In genomic region chr16:2867987-2868789, GRCh38 we compare ENCODE assay signal across 8 cellular contexts. TPM values are rescaled to one million over a fixed set of nuclear protein-coding genes. Genes with fewer than 3 reads are reported as not detected.
DNase-seq lines count a peak whose midpoint lies in the region; ATAC-seq and TF ChIP-seq lines count a peak whose summit lies in the region.

No MANE protein-coding gene starts in this region.

- H3K9me3 ChIP-seq in hepatocyte (ENCODE audit: low read depth) = no peaks in the 10 kb centered on the region

- peak overlapping the region; percentile 82 for H2AFZ ChIP-seq in hepatocyte

- peak overlapping the region; percentile 93 for H3K27ac ChIP-seq in hepatocyte

- DNase-seq in GM13977 (ENCODE audit: low spot score) = peak; percentile 97
- peak; percentile 89 to 97 for DNase-seq in NCI-H187 (lab: John Stamatoyannopoulos, UW)
- peak; percentile 89 for DNase-seq in T-helper 22 cell (ENCODE audit: low read depth)
- peak; percentile 85 for DNase-seq in astrocyte of the cerebellum (ENCODE audit: low read depth)
- peak; percentile 95 for DNase-seq in hepatocyte (ENCODE audit: low spot score)
- DNase-seq in renal cortical epithelial cell (ENCODE audit: low read depth) = peak; percentile 76

- 2% methylated on average over 45 of the region's 45 CpGs for WGBS in hepatocyte (ENCODE audit: low lambda C conversion rate, missing lambda C conversion rate)

- no peaks in the 10 kb centered on the region for H4K20me1 ChIP-seq in hepatocyte (ENCODE audit: insufficient read depth, poor library complexity, severe bottlenecking)

- H3K27me3 ChIP-seq in hepatocyte = no peaks in the 10 kb centered on the region

- peak overlapping the region; percentile 50 for H3K4me3 ChIP-seq in astrocyte of the cerebellum (ENCODE audit: low read depth, low read length)
- peak overlapping the region; percentile 47 for H3K4me3 ChIP-seq in hepatocyte

- in situ Hi-C loops in GM13977 (cut with MboI; ENCODE audit: low pct_unique_long_range_greater_than_20kb, low sequenced_read_pairs, unreplicated experiment) (no loop called here), astrocyte of the cerebellum (cut with HindIII; ENCODE audit: low sequenced_read_pairs) (no loop called here)

- peaks cover 6% of the 10 kb centered on the region for H3K4me1 ChIP-seq in hepatocyte (ENCODE audit: insufficient read depth)

- no peaks in the 10 kb centered on the region for H3K36me3 ChIP-seq in hepatocyte (replicated peaks; ENCODE audit: insufficient read depth, low read depth)

- TF ChIP-seq CTCF in GM13977 (IDR thresholded peaks at IDR 0.05; ENCODE audit: extremely low read depth, insufficient read depth, missing control alignments) (peak; percentile 98), astrocyte of the cerebellum (IDR thresholded peaks at IDR 0.05; ENCODE audit: low read depth, low read length, missing control alignments) (peak; percentile 96), hepatocyte (IDR thresholded peaks at IDR 0.05; ENCODE audit: poor library complexity) (peak; percentile 98)

- no peaks in the 10 kb centered on the region for H3K9me2 ChIP-seq in hepatocyte (replicated peaks; ENCODE audit: insufficient read depth)

- peak overlapping the region; percentile 73 for H3K4me2 ChIP-seq in hepatocyte

- H3K79me2 ChIP-seq in hepatocyte = no peaks in the 10 kb centered on the region

- ATAC-seq in HG02885 (IDR thresholded peaks at IDR 0.05; ENCODE audit: poor library complexity, unreplicated experiment) (peak; percentile 89), GM18519 (IDR thresholded peaks at IDR 0.05; ENCODE audit: low FRiP score, unreplicated experiment) (no peak)

RNA-seq across cellular contexts. Expression of gene PRSS22, which starts 10.2 kb away (rescaled TPM):
- total RNA-seq in hepatocyte (50.0 and 60.2 TPM in 2 replicates), renal cortical epithelial cell (1.8 and 5.4 TPM in 2 replicates)
- 66.3 and 100 TPM in 2 replicates for polyA plus RNA-seq in hepatocyte

RNA-seq across cellular contexts. Expression of gene FLYWCH2, which starts 14.8 kb away (rescaled TPM):
- total RNA-seq in hepatocyte (31.6 and 45.1 TPM in 2 replicates), renal cortical epithelial cell (39.4 and 39.9 TPM in 2 replicates)
- 33.1 and 40.0 TPM in 2 replicates for polyA plus RNA-seq in hepatocyte

RNA-seq across cellular contexts. Expression of gene ZG16B, which starts 38.1 kb away (rescaled TPM):
- total RNA-seq in hepatocyte (4.3 and 5.4 TPM in 2 replicates), renal cortical epithelial cell (0.25 and 1.2 TPM in 2 replicates)
- 4.9 and 7.9 TPM in 2 replicates for polyA plus RNA-seq in hepatocyte

RNA-seq across cellular contexts. Expression of gene FLYWCH1, which starts 43.5 kb away (rescaled TPM):
- 11.7 and 14.6 TPM in 2 replicates for total RNA-seq in hepatocyte
- 16.9 and 17.1 TPM in 2 replicates for polyA plus RNA-seq in hepatocyte
- total RNA-seq in renal cortical epithelial cell = 35.3 and 42.9 TPM in 2 replicates

RNA-seq across cellular contexts. Expression of gene PRSS21, which starts 51.2 kb away (rescaled TPM):
- total RNA-seq in hepatocyte (not detected in 2 replicates), renal cortical epithelial cell (1.2 and 3.1 TPM in 2 replicates)
- polyA plus RNA-seq in hepatocyte = not detected in 2 replicates
